8 cellular contexts compared by ENCODE assay signal in the genomic region with DNA sequence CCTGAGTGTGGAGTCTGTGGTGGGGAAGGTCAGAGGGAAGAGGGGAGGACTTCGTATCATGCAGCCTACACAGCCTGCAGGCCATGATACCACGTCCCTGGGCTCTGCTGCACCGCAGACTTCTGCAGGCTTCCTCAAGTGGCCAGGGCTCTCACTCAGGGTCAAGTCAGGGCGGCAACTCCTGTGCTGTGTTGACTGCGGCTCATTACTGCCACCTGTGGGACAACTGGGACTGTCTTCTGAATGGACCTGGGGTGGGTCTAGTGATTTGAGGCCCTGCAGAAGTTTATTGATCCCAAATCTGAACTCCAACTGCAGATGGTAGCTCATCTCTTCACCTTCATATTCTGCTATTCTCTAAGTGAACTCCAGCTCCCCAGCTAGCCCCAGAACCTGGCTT.
DNase-seq lines count a peak whose midpoint lies in the region; ATAC-seq and TF ChIP-seq lines count a peak whose summit lies in the region.

No MANE protein-coding gene starts in this region.

- H3K27ac Mint-ChIP-seq in CD4-positive, CD25-positive, alpha-beta regulatory T cell: no peak overlapping the region
- no peak overlapping the region for H3K27ac Mint-ChIP-seq in activated B cell treated with CpG ODN at 0.5 μM for 24 hours
- no peak overlapping the region for H3K27ac Mint-ChIP-seq in effector memory CD8-positive, alpha-beta T cell
- H3K27ac Mint-ChIP-seq in naive thymus-derived CD8-positive, alpha-beta T cell: no peak overlapping the region

- POLR2A ChIA-PET in activated B cell treated with CpG ODN at 0.5 μM for 24 hours (lab: Charles Lee): no interaction called here
- POLR2A ChIA-PET in naive thymus-derived CD8-positive, alpha-beta T cell (lab: Charles Lee): no interaction called here

- no peak overlapping the region for H3K27ac ChIP-seq in CD4-positive, CD25-positive, alpha-beta regulatory T cell (ENCODE audit: insufficient read depth, low read length, poor library complexity, severe bottlenecking)

- ATAC-seq in CD4-positive, CD25-positive, alpha-beta regulatory T cell (ENCODE audit: low read depth in 2 of 2): peak; percentile 34 to 39
- ATAC-seq in GM19351 (IDR thresholded peaks at IDR 0.05; ENCODE audit: unreplicated experiment) (peak; percentile 97), HG03565 (IDR thresholded peaks at IDR 0.05; ENCODE audit: unreplicated experiment) (peak; percentile 71), activated B cell treated with CpG ODN at 0.5 μM for 24 hours (ENCODE audit: low read depth) (peak; percentile 58)
- no peak for ATAC-seq in effector memory CD8-positive, alpha-beta T cell (replicated peaks)
- ATAC-seq in naive thymus-derived CD8-positive, alpha-beta T cell: no peak

- no peaks in the 10 kb centered on the region for H3K4me1 ChIP-seq in CD4-positive, CD25-positive, alpha-beta regulatory T cell (ENCODE audit: control insufficient read depth, insufficient read depth, low read length, poor library complexity, severe bottlenecking)

- H3K9me3 ChIP-seq in CD4-positive, CD25-positive, alpha-beta regulatory T cell (ENCODE audit: control insufficient read depth in 2 of 2, low read length in 2 of 2): no peaks in the 10 kb centered on the region

- H3K27me3 Mint-ChIP-seq in CD4-positive, CD25-positive, alpha-beta regulatory T cell: peaks cover 5% of the 10 kb centered on the region
- no peaks in the 10 kb centered on the region for H3K27me3 Mint-ChIP-seq in activated B cell treated with CpG ODN at 0.5 μM for 24 hours
- H3K27me3 Mint-ChIP-seq in effector memory CD8-positive, alpha-beta T cell: peaks cover 12 to 27% of the 10 kb centered on the region in 2 donors
- peaks cover 0 to 4% (median 0%) of the 10 kb centered on the region in 5 donors for H3K27me3 Mint-ChIP-seq in naive thymus-derived CD8-positive, alpha-beta T cell

- H3K4me3 Mint-ChIP-seq in CD4-positive, CD25-positive, alpha-beta regulatory T cell: no peak overlapping the region
- H3K4me3 Mint-ChIP-seq in activated B cell treated with CpG ODN at 0.5 μM for 24 hours: no peak overlapping the region
- H3K4me3 Mint-ChIP-seq in effector memory CD8-positive, alpha-beta T cell: no peak overlapping the region
- H3K4me3 Mint-ChIP-seq in naive thymus-derived CD8-positive, alpha-beta T cell: no peak overlapping the region

- H3K36me3 ChIP-seq in CD4-positive, CD25-positive, alpha-beta regulatory T cell (ENCODE audit: control insufficient read depth, insufficient read depth, low read length): no peaks in the 10 kb centered on the region

- H3K4me1 Mint-ChIP-seq in CD4-positive, CD25-positive, alpha-beta regulatory T cell: peaks cover 0 to 8% (median 5%) of the 10 kb centered on the region in 4 donors
- H3K4me1 Mint-ChIP-seq in activated B cell treated with CpG ODN at 0.5 μM for 24 hours: no peaks in the 10 kb centered on the region
- H3K4me1 Mint-ChIP-seq in effector memory CD8-positive, alpha-beta T cell (ENCODE audit: low read depth in 2 of 2): peaks cover 0 to 2% of the 10 kb centered on the region in 2 donors
- H3K4me1 Mint-ChIP-seq in naive thymus-derived CD8-positive, alpha-beta T cell: peaks cover 0 to 2% (median 0%) of the 10 kb centered on the region in 4 donors

- peak in 1 of 3 donors; percentile 62 for DNase-seq in CD4-positive, CD25-positive, alpha-beta regulatory T cell
- DNase-seq in activated B cell treated with CpG ODN at 0.5 μM for 24 hours (no peak), fibroblast of villous mesenchyme (ENCODE audit: low read depth) (peak; percentile 23)
- DNase-seq in stimulated activated CD4-positive, alpha-beta T cell treated with anti-CD3 and anti-CD28 coated beads, Interleukin-12 subunit alpha, Interleukin-12 subunit beta, amount 100 ng/mL, for 48 hours (ENCODE audit: low read depth in 2 of 3, low spot score in 1 of 3): peak; percentile 35 to 60 (median 39)
- no peak for DNase-seq in effector memory CD8-positive, alpha-beta T cell
- DNase-seq in naive thymus-derived CD8-positive, alpha-beta T cell: no peak

- no peaks in the 10 kb centered on the region for H3K36me3 Mint-ChIP-seq in CD4-positive, CD25-positive, alpha-beta regulatory T cell
- no peaks in the 10 kb centered on the region for H3K36me3 Mint-ChIP-seq in activated B cell treated with CpG ODN at 0.5 μM for 24 hours (ENCODE audit: low read depth)
- no peaks in the 10 kb centered on the region for H3K36me3 Mint-ChIP-seq in effector memory CD8-positive, alpha-beta T cell (ENCODE audit: insufficient read depth)
- H3K36me3 Mint-ChIP-seq in naive thymus-derived CD8-positive, alpha-beta T cell: no peaks in the 10 kb centered on the region

- no peak overlapping the region for H3K4me3 ChIP-seq in CD4-positive, CD25-positive, alpha-beta regulatory T cell (ENCODE audit: low read depth, low read length)
- no peak overlapping the region for H3K4me3 ChIP-seq in fibroblast of villous mesenchyme (ENCODE audit: low read depth, low read length)

- H3K9me3 Mint-ChIP-seq in CD4-positive, CD25-positive, alpha-beta regulatory T cell: no peaks in the 10 kb centered on the region
- no peaks in the 10 kb centered on the region for H3K9me3 Mint-ChIP-seq in activated B cell treated with CpG ODN at 0.5 μM for 24 hours
- peaks cover 0 to 3% of the 10 kb centered on the region in 2 donors for H3K9me3 Mint-ChIP-seq in effector memory CD8-positive, alpha-beta T cell
- peaks cover 0 to 3% (median 0%) of the 10 kb centered on the region in 9 donors for H3K9me3 Mint-ChIP-seq in naive thymus-derived CD8-positive, alpha-beta T cell

- H3K27me3 ChIP-seq in CD4-positive, CD25-positive, alpha-beta regulatory T cell (ENCODE audit: control insufficient read depth, insufficient read depth, low read length): no peaks in the 10 kb centered on the region

- CTCF ChIA-PET in activated B cell treated with CpG ODN at 0.5 μM for 24 hours (lab: Charles Lee): interaction anchor here (1.2 kb wide), 1 partner anchor 8 kb away, joined by 4 read pairs; no protein-coding TSS in a partner anchor

- no peak for TF ChIP-seq CTCF in activated B cell treated with CpG ODN at 0.5 μM for 24 hours (IDR thresholded peaks at IDR 0.05)
- peak; percentile 39 for TF ChIP-seq CTCF in fibroblast of villous mesenchyme (IDR thresholded peaks at IDR 0.05; ENCODE audit: insufficient read depth, low read depth, low read length)

- intact Hi-C loops in activated B cell treated with CpG ODN at 0.5 μM for 24 hours (cut with micrococcal nuclease): no loop called here

Comparison
In these comparisons a context has a peak if more than half of its experiments do, and no peak if none do; other contexts are left out.
1. ATAC-seq: peak in CD4-positive, CD25-positive, alpha-beta regulatory T cell (2 of 2), GM19351 (single experiment), HG03565 (single experiment) and activated B cell treated with CpG ODN at 0.5 μM for 24 hours (single experiment); none in effector memory CD8-positive, alpha-beta T cell (single experiment) and naive thymus-derived CD8-positive, alpha-beta T cell (0 of 2).
2. DNase-seq: peak in fibroblast of villous mesenchyme (single experiment) and stimulated activated CD4-positive, alpha-beta T cell treated with anti-CD3 and anti-CD28 coated beads, Interleukin-12 subunit alpha, Interleukin-12 subunit beta, amount 100 ng/mL, for 48 hours (3 of 3); none in activated B cell treated with CpG ODN at 0.5 μM for 24 hours (single experiment), effector memory CD8-positive, alpha-beta T cell (0 of 3) and naive thymus-derived CD8-positive, alpha-beta T cell (0 of 10).